ENCODE assay signal across 16 cellular contexts in genomic region chr6:105568121-105568520, GRCh38.
DNase-seq lines count a peak whose midpoint lies in the region; FAIRE-seq and TF ChIP-seq lines count a peak whose summit lies in the region.
"Had no signal": no experiment of that assay in that cellular context is flagged by ENCODE, and none has a peak within 500 bp of the region (broad histone marks: within the 10 kb centered on the region; RNA-seq: fewer than 3 reads in every experiment).

No MANE protein-coding gene starts in this region.

- H3K27ac ChIP-seq in astrocyte (ENCODE audit: low read depth, low read length) (no peak overlapping the region), hepatocyte (peak overlapping the region; percentile 75)

- WGBS in hepatocyte (ENCODE audit: low lambda C conversion rate, missing lambda C conversion rate): 13% methylated on average over 2 of the region's 2 CpGs

- H3K79me2 ChIP-seq in astrocyte (ENCODE audit: insufficient read depth, low read length): no peaks in the 10 kb centered on the region
- no peaks in the 10 kb centered on the region for H3K79me2 ChIP-seq in hepatocyte

- H2AFZ ChIP-seq in astrocyte (ENCODE audit: low read depth, low read length) (no peak overlapping the region), hepatocyte (no peak overlapping the region)

- TF ChIP-seq CTCF in astrocyte (IDR thresholded peaks at IDR 0.05; ENCODE audit: insufficient read depth, low read depth, low read length) (no peak), hepatocyte (IDR thresholded peaks at IDR 0.05; ENCODE audit: poor library complexity) (no peak)

- no peak overlapping the region for H3K4me3 Mint-ChIP-seq in astrocyte (ENCODE audit: unreplicated experiment)
- H3K4me3 Mint-ChIP-seq: CD4-positive, alpha-beta memory T cell had no signal

- H3K4me1 ChIP-seq in astrocyte (ENCODE audit: insufficient read depth, low read length) (no peaks in the 10 kb centered on the region), hepatocyte (ENCODE audit: insufficient read depth) (peaks cover 20% of the 10 kb centered on the region)

- DNase-seq in NCI-H226 (peak; percentile 82), astrocyte (ENCODE audit: low read depth) (peak; percentile 30), hepatocyte (ENCODE audit: low spot score) (peak; percentile 16), GM12891 (ENCODE audit: insufficient read length, low spot score) (no peak)
- DNase-seq in stimulated activated CD4-positive, alpha-beta T cell treated with anti-CD3 and anti-CD28 coated beads, Interleukin-4, amount 100 ng/mL, for 1 hour: no peak
- DNase-seq in activated effector memory CD4-positive, alpha-beta T cell treated with anti-CD3 and anti-CD28 coated beads, Interleukin-2, amount 50 U/mL, for 16 hours: no peak
- no peak for DNase-seq in activated effector memory CD4-positive, alpha-beta T cell treated with Interleukin-2 at 50 U/mL for 16 hours
- DNase-seq: C1 segment of cervical spinal cord; CD4-positive, alpha-beta memory T cell; COR-L47; DMS153; DND-41; H7; HCEC 1CT had no signal

- H3K27me3 ChIP-seq in astrocyte (ENCODE audit: insufficient read depth, low read length) (no peaks in the 10 kb centered on the region), hepatocyte (no peaks in the 10 kb centered on the region)

- no peaks in the 10 kb centered on the region for H4K20me1 ChIP-seq in astrocyte (ENCODE audit: insufficient read depth, low read length)
- H4K20me1 ChIP-seq in hepatocyte (ENCODE audit: insufficient read depth, poor library complexity, severe bottlenecking): no peaks in the 10 kb centered on the region

- H3K36me3 ChIP-seq in astrocyte (ENCODE audit: insufficient read depth, low read length) (no peaks in the 10 kb centered on the region), hepatocyte (replicated peaks; ENCODE audit: insufficient read depth, low read depth) (no peaks in the 10 kb centered on the region)

- TF ChIP-seq POLR2A in GM12891 (IDR thresholded peaks at IDR 0.05; ENCODE audit: low read depth, low read length): no peak

- no peak overlapping the region for H3K27ac Mint-ChIP-seq in astrocyte (ENCODE audit: unreplicated experiment)
- H3K27ac Mint-ChIP-seq: CD4-positive, alpha-beta memory T cell had no signal

- H3K36me3 Mint-ChIP-seq in astrocyte (ENCODE audit: low read depth, unreplicated experiment): no peaks in the 10 kb centered on the region
- H3K36me3 Mint-ChIP-seq: CD4-positive, alpha-beta memory T cell had no signal

- H3K27me3 Mint-ChIP-seq in astrocyte (ENCODE audit: low read depth, unreplicated experiment): peaks cover 2% of the 10 kb centered on the region

- no peaks in the 10 kb centered on the region for H3K9me2 ChIP-seq in hepatocyte (replicated peaks; ENCODE audit: insufficient read depth)

- H3K4me2 ChIP-seq in astrocyte (ENCODE audit: low read length) (no peak overlapping the region), hepatocyte (no peak overlapping the region)

- H3K4me3 ChIP-seq in astrocyte (ENCODE audit: insufficient read depth, low read depth, low read length): no peak overlapping the region
- no peak overlapping the region for H3K4me3 ChIP-seq in hepatocyte

- H3K9me3 Mint-ChIP-seq in astrocyte (ENCODE audit: unreplicated experiment): peaks cover 1% of the 10 kb centered on the region

- H3K9me3 ChIP-seq in astrocyte (ENCODE audit: insufficient read depth, low read depth, low read length): no peaks in the 10 kb centered on the region
- H3K9me3 ChIP-seq in hepatocyte (ENCODE audit: low read depth): no peaks in the 10 kb centered on the region

- peaks cover 5% of the 10 kb centered on the region for H3K4me1 Mint-ChIP-seq in astrocyte (ENCODE audit: low read depth, unreplicated experiment)
- H3K4me1 Mint-ChIP-seq: CD4-positive, alpha-beta memory T cell had no signal

- no peak overlapping the region for H3K9ac ChIP-seq in astrocyte (ENCODE audit: low read length)

- FAIRE-seq in astrocyte (lab: Jason Lieb, UNC): no peak
- FAIRE-seq in GM12891 (lab: Jason Lieb, UNC): no peak
- FAIRE-seq: G401.6, H1 had no signal

TF ChIP-seq in GM12891, 5 proteins besides CTCF, POLR2A, EP300 and RAD21:
- TF ChIP-seq POLR2AphosphoS5 (IDR thresholded peaks at IDR 0.05; ENCODE audit: low read depth, low read length): no peak
TF ChIP-seq in GM12891: peak in this region for 0.

Comparison
In these comparisons a context has a peak if more than half of its experiments do, and no peak if none do; other contexts are left out.
1. DNase-seq: peak in NCI-H226 (single experiment), astrocyte (single experiment) and hepatocyte (single experiment); none in stimulated activated CD4-positive, alpha-beta T cell treated with anti-CD3 and anti-CD28 coated beads, Interleukin-4, amount 100 ng/mL, for 1 hour (single experiment), activated effector memory CD4-positive, alpha-beta T cell treated with anti-CD3 and anti-CD28 coated beads, Interleukin-2, amount 50 U/mL, for 16 hours (single experiment), GM12891 (single experiment) and activated effector memory CD4-positive, alpha-beta T cell treated with Interleukin-2 at 50 U/mL for 16 hours (single experiment).